ENCODE assay signal across 16 cellular contexts in genomic region chr1:225469051-225469450, GRCh38. TPM values are rescaled to one million over a fixed set of nuclear protein-coding genes. Genes with fewer than 3 reads are reported as not detected.
A peak's percentile ranks its signal among the peaks of the same experiment; 100 is the strongest.
DNase-seq lines count a peak whose midpoint lies in the region; ATAC-seq and TF ChIP-seq lines count a peak whose summit lies in the region.
"Had no signal": no experiment of that assay in that cellular context is flagged by ENCODE, and none has a peak within 500 bp of the region (broad histone marks: within the 10 kb centered on the region; RNA-seq: fewer than 3 reads in every experiment).

No MANE protein-coding gene starts in this region.

- intact Hi-C loops in CD4-positive, alpha-beta T cell (cut with DNase I, micrococcal nuclease) = loop anchor here (5.0 kb wide), 2 partner anchors 308 to 453 kb away; partner anchors contain the start of genes PYCR2 (in 1 of the 2) and SRP9 (in 1 of the 2)

- no peak for TF ChIP-seq CTCF in CD4-positive, alpha-beta T cell (IDR thresholded peaks at IDR 0.05)
- TF ChIP-seq CTCF in neutrophil (IDR thresholded peaks at IDR 0.05) (no peak), WERI-Rb-1 (IDR thresholded peaks at IDR 0.05; ENCODE audit: low read depth, low read length) (no peak)

- no peak for DNase-seq in CD4-positive, alpha-beta T cell
- DNase-seq in central memory CD8-positive, alpha-beta T cell (ENCODE audit: low spot score in 2 of 2) = no peak
- DNase-seq in activated CD4-positive, CD25-positive, alpha-beta regulatory T cell treated with anti-CD3 and anti-CD28 coated beads, Interleukin-2, amount 50 U/mL, for 72 hours = no peak
- DNase-seq in WERI-Rb-1 = no peak
- DNase-seq: activated CD4-positive, alpha-beta T cell treated with anti-CD3 and anti-CD28 coated beads for 48 hours; EL; NCI-H2029; NCI-H526 treated with DMSO at 0.1 percent for 48 hours; RPMI8226 had no signal

- no peaks in the 10 kb centered on the region for H3K27me3 Mint-ChIP-seq in CD4-positive, alpha-beta T cell
- no peaks in the 10 kb centered on the region for H3K27me3 Mint-ChIP-seq in IgD-negative memory B cell
- H3K27me3 Mint-ChIP-seq in central memory CD8-positive, alpha-beta T cell = no peaks in the 10 kb centered on the region

- POLR2A ChIA-PET in CD4-positive, alpha-beta T cell (lab: Charles Lee) = interaction anchor here (0.6 to 3.6 kb wide), 9 partner anchors 15 to 595 kb away, joined by 3 to 152 read pairs (median 30); partner anchors contain the start of genes H3-3A, LBR and SRP9

- H3K4me3 ChIP-seq in neutrophil (ENCODE audit: low read depth in 1 of 2, low read length in 1 of 2) (no peak overlapping the region), WERI-Rb-1 (ENCODE audit: low read depth, low read length) (no peak overlapping the region)
- H3K4me3 ChIP-seq: adrenal gland, ovary, smooth muscle cell had no signal

- peaks cover 24 to 34% of the 10 kb centered on the region in 2 experiments for H3K4me1 ChIP-seq in neutrophil (ENCODE audit: control insufficient read depth in 1 of 2, insufficient read depth in 1 of 2, low read depth in 1 of 2, low read length in 1 of 2)

- peaks cover 43% of the 10 kb centered on the region for H3K4me1 Mint-ChIP-seq in CD4-positive, alpha-beta T cell (ENCODE audit: low read depth)
- peaks cover 17 to 24% (median 23%) of the 10 kb centered on the region in 3 donors for H3K4me1 Mint-ChIP-seq in IgD-negative memory B cell
- H3K4me1 Mint-ChIP-seq in central memory CD8-positive, alpha-beta T cell = peaks cover 47% of the 10 kb centered on the region

- no peaks in the 10 kb centered on the region for H3K9me3 ChIP-seq in CD4-positive, alpha-beta T cell (ENCODE audit: control insufficient read depth, low read length)
- H3K9me3 ChIP-seq in neutrophil (no peaks in the 10 kb centered on the region), WERI-Rb-1 (ENCODE audit: severe bottlenecking) (no peaks in the 10 kb centered on the region)
- H3K9me3 ChIP-seq: adrenal gland, ovary had no signal

- peak overlapping the region; percentile 99 for H3K27ac Mint-ChIP-seq in CD4-positive, alpha-beta T cell
- peak overlapping the region; percentile 98 to 99 (median 98) for H3K27ac Mint-ChIP-seq in IgD-negative memory B cell
- peak overlapping the region; percentile 97 for H3K27ac Mint-ChIP-seq in central memory CD8-positive, alpha-beta T cell (ENCODE audit: low read depth)

- H3K36me3 Mint-ChIP-seq in CD4-positive, alpha-beta T cell (ENCODE audit: low read depth) = no peaks in the 10 kb centered on the region
- H3K36me3 Mint-ChIP-seq in IgD-negative memory B cell = no peaks in the 10 kb centered on the region
- H3K36me3 Mint-ChIP-seq in central memory CD8-positive, alpha-beta T cell (ENCODE audit: insufficient read depth) = peaks cover 11% of the 10 kb centered on the region

- no peak for ATAC-seq in CD4-positive, alpha-beta T cell (ENCODE audit: poor library complexity)
- no peak for ATAC-seq in central memory CD8-positive, alpha-beta T cell (replicated peaks; ENCODE audit: extremely low read depth, poor library complexity, severe bottlenecking)
- no peak for ATAC-seq in HG02610 (IDR thresholded peaks at IDR 0.05; ENCODE audit: unreplicated experiment)

- CTCF ChIA-PET in CD4-positive, alpha-beta T cell (lab: Charles Lee) = interaction anchor here (1.4 to 1.5 kb wide), 2 partner anchors 308 to 519 kb away, joined by 4 read pairs; partner anchors contain the start of gene SRP9

- H3K4me3 Mint-ChIP-seq in CD4-positive, alpha-beta T cell = peak overlapping the region; percentile 96
- H3K4me3 Mint-ChIP-seq in IgD-negative memory B cell = peak overlapping the region; percentile 44 to 98 (median 96)
- peak overlapping the region; percentile 86 for H3K4me3 Mint-ChIP-seq in central memory CD8-positive, alpha-beta T cell

- no peak overlapping the region for H3K27ac ChIP-seq in CD4-positive, alpha-beta T cell (ENCODE audit: low read depth, low read length)
- H3K27ac ChIP-seq in neutrophil (peak overlapping the region; percentile 96), WERI-Rb-1 (no peak overlapping the region)
- H3K27ac ChIP-seq: adrenal gland, C4-2B, ovary had no signal

- H3K27me3 ChIP-seq in CD4-positive, alpha-beta T cell (ENCODE audit: control insufficient read depth, insufficient read depth, low read length) = no peaks in the 10 kb centered on the region
- H3K27me3 ChIP-seq in neutrophil = no peaks in the 10 kb centered on the region
- no peaks in the 10 kb centered on the region for H3K27me3 ChIP-seq in WERI-Rb-1 (ENCODE audit: insufficient read depth, low read depth, severe bottlenecking)
- H3K27me3 ChIP-seq: adrenal gland, ovary had no signal

- no peaks in the 10 kb centered on the region for H3K36me3 ChIP-seq in neutrophil
- H3K36me3 ChIP-seq in WERI-Rb-1 = no peaks in the 10 kb centered on the region
- H3K36me3 ChIP-seq: adrenal gland, ovary had no signal

- no peaks in the 10 kb centered on the region for H3K9me3 Mint-ChIP-seq in CD4-positive, alpha-beta T cell
- no peaks in the 10 kb centered on the region for H3K9me3 Mint-ChIP-seq in IgD-negative memory B cell
- no peaks in the 10 kb centered on the region for H3K9me3 Mint-ChIP-seq in central memory CD8-positive, alpha-beta T cell

RNA-seq across cellular contexts. Expression of gene LBR, which starts 41.2 kb away (rescaled TPM):
- total RNA-seq in CD4-positive, alpha-beta T cell = 100 to 1,000 TPM; 118 to 129 TPM
- 82.2 TPM for polyA plus RNA-seq in IgD-negative memory B cell
